Comparison of ENCODE assay signal across 8 cellular contexts in genomic region chr1:158095737-158096335, GRCh38.
DNase-seq lines count a peak whose midpoint lies in the region; ATAC-seq, FAIRE-seq and TF ChIP-seq lines count a peak whose summit lies in the region.

No MANE protein-coding gene starts in this region.

- H2BK5ac ChIP-seq in neuronal stem cell (ENCODE audit: low read length): no peak overlapping the region

- H3K14ac ChIP-seq in neuronal stem cell (ENCODE audit: low read length): no peak overlapping the region

- H2BK120ac ChIP-seq in neuronal stem cell (ENCODE audit: low read depth, low read length): no peak overlapping the region

- no peak overlapping the region for H4K8ac ChIP-seq in neuronal stem cell (ENCODE audit: low read depth, low read length)

- H3K4me1 Mint-ChIP-seq in Calu3 (ENCODE audit: low read depth, unreplicated experiment): no peaks in the 10 kb centered on the region

- peaks cover 4 to 10% of the 10 kb centered on the region in 2 donors for H3K4me1 ChIP-seq in neuronal stem cell (ENCODE audit: control insufficient read depth in 2 of 2, insufficient read depth in 1 of 2, low read depth in 1 of 2, low read length in 2 of 2)

- CTCF ChIA-PET in Calu3 (lab: Charles Lee): interaction anchor here (0.6 to 2.6 kb wide), 12 partner anchors 8 to 133 kb away, joined by 3 to 31 read pairs (median 4); no protein-coding TSS in a partner anchor
- CTCF ChIA-PET in RWPE1 (lab: Yijun Ruan, JAX): interaction anchor here (0.5 to 1.8 kb wide), 12 partner anchors 18 to 1032 kb away, joined by 3 to 10 read pairs (median 3); no protein-coding TSS in a partner anchor

- H3K27ac Mint-ChIP-seq in Calu3 (ENCODE audit: unreplicated experiment): no peak overlapping the region

- no peak overlapping the region for H3K4me3 ChIP-seq in neuronal stem cell (ENCODE audit: low read length in 2 of 2)

- H3K36me3 ChIP-seq in neuronal stem cell (replicated peaks in 1 of 2; ENCODE audit: control insufficient read depth in 2 of 2, insufficient read depth in 2 of 2, low read length in 2 of 2): peaks cover 43 to 67% of the 10 kb centered on the region in 2 donors

- no peak for FAIRE-seq in H54 (lab: Jason Lieb, UNC)

- H3K4me2 ChIP-seq in neuronal stem cell (ENCODE audit: insufficient read depth, low read length, poor library complexity, severe bottlenecking): no peak overlapping the region

- intact Hi-C loops in Calu3 (cut with micrococcal nuclease; ENCODE audit: unreplicated experiment): no loop called here

- no peak overlapping the region for H4K91ac ChIP-seq in neuronal stem cell (ENCODE audit: low read depth, low read length, poor library complexity)

- H3K36me3 Mint-ChIP-seq in Calu3 (ENCODE audit: insufficient read depth, unreplicated experiment): no peaks in the 10 kb centered on the region

- H3K79me1 ChIP-seq in neuronal stem cell (ENCODE audit: low read depth, low read length): no peaks in the 10 kb centered on the region

- no peak overlapping the region for H2BK12ac ChIP-seq in neuronal stem cell (ENCODE audit: low read length)

- no peaks in the 10 kb centered on the region for H3K27me3 Mint-ChIP-seq in Calu3 (ENCODE audit: unreplicated experiment)

- ATAC-seq in HG03432 (IDR thresholded peaks at IDR 0.05; ENCODE audit: unreplicated experiment): no peak

- H3K27me3 ChIP-seq in neuronal stem cell (ENCODE audit: control insufficient read depth in 3 of 3, insufficient read depth in 3 of 3, low read depth in 1 of 3, low read length in 3 of 3): no peaks in the 10 kb centered on the region

- peak overlapping the region; percentile 34 for H3K23ac ChIP-seq in neuronal stem cell (ENCODE audit: low read depth, low read length, poor library complexity)

- H2BK15ac ChIP-seq in neuronal stem cell (ENCODE audit: low read length): no peak overlapping the region

- H3K27ac ChIP-seq in RWPE1 (peak overlapping the region; percentile 15; the same call in 1 of the 2 replicates), neuronal stem cell (replicated peaks; ENCODE audit: low read length) (no peak overlapping the region)

- H3K9ac ChIP-seq in neuronal stem cell (ENCODE audit: low read depth, low read length, poor library complexity): peak overlapping the region; percentile 27

- TF ChIP-seq CTCF in Calu3 (IDR thresholded peaks at IDR 0.05; ENCODE audit: unreplicated experiment): peak; percentile 70
- peak; percentile 58 for TF ChIP-seq CTCF in RWPE1 (conservative IDR thresholded peaks at IDR 0.05; ENCODE audit: low read depth)

- H2AFZ ChIP-seq in neuronal stem cell (ENCODE audit: low read length): no peak overlapping the region

- POLR2A ChIA-PET in RWPE1 (lab: Yijun Ruan, JAX; ENCODE audit: low non-redundant PET): no interaction called here

- H3K9me3 ChIP-seq in neuronal stem cell (replicated peaks in 1 of 2; ENCODE audit: control insufficient read depth in 2 of 2, insufficient read depth in 1 of 2, low read depth in 1 of 2, low read length in 2 of 2): no peaks in the 10 kb centered on the region

- H3K18ac ChIP-seq in neuronal stem cell (ENCODE audit: low read length): no peak overlapping the region

- H3K4ac ChIP-seq in neuronal stem cell (ENCODE audit: low read length): no peak overlapping the region

- H3K9me3 Mint-ChIP-seq in Calu3 (ENCODE audit: low read depth, unreplicated experiment): no peaks in the 10 kb centered on the region

- TF ChIP-seq POLR2A in H54 (IDR thresholded peaks at IDR 0.05; ENCODE audit: low read depth, low read length) (no peak), erythroblast (IDR thresholded peaks at IDR 0.05; ENCODE audit: low read length) (no peak)

- H3K4me3 Mint-ChIP-seq in Calu3 (ENCODE audit: low read depth, unreplicated experiment): no peak overlapping the region

- no peak overlapping the region for H2AK5ac ChIP-seq in neuronal stem cell (ENCODE audit: low read depth, low read length)

- WGBS in neuronal stem cell (ENCODE audit: extremely low coverage in 2 of 2, insufficient read length in 2 of 2, insufficient replicate concordance in 1 of 2), 2 donors: no CpG with 5 or more reads among the region's 4 CpGs

- DNase-seq in Calu3 (peak; percentile 43), H54 (ENCODE audit: insufficient read length, low spot score) (peak; percentile 50), RWPE1 (ENCODE audit: low spot score) (peak; percentile 46), erythroblast (lab: John Stamatoyannopoulos, UW) (peak; percentile 44 to 53), neuronal stem cell (ENCODE audit: low spot score) (no peak), NCI-H446 treated with DMSO at 0.1 percent for 48 hours (lab: John Stamatoyannopoulos, UW) (no peak)
- no peak for DNase-seq in effector CD4-positive, alpha-beta T cell

- BruUV-seq in Calu3 (replicated peaks; lab: Mats Ljungman, UMichigan): no TSS peak

Comparison
In these comparisons a context has a peak if more than half of its experiments do, and no peak if none do; other contexts are left out.
1. DNase-seq: peak in Calu3 (single experiment), H54 (single experiment), RWPE1 (single experiment) and erythroblast (2 of 2); none in neuronal stem cell (single experiment), NCI-H446 treated with DMSO at 0.1 percent for 48 hours (single experiment) and effector CD4-positive, alpha-beta T cell (single experiment).